14 cellular contexts compared by ENCODE assay signal in the genomic region with DNA sequence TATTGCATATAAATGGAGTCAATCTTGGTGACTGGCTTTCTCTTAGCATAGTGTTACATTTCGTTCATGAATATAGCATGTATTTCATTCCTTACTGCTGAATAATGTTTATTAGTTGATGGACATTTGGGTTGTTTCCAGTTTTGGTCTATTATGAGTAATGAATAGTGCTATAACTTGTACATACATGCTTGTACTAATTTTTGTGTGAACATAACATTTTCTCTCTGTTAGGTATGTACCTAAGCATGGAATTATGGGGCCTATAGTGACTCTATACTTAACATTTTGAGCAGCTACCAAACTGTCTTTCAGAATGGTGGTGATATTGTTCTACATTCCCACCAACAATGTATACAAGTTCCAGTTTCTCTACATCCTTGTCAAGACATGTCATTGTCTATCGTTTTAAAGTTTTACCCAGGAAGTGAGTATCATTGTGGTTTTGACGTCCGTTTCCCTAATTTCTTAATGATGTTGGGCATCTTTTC. TPM values are rescaled to one million over a fixed set of nuclear protein-coding genes. Genes with fewer than 3 reads are reported as not detected.
DNase-seq lines count a peak whose midpoint lies in the region; ATAC-seq and TF ChIP-seq lines count a peak whose summit lies in the region.
"Had no signal": no experiment of that assay in that cellular context is flagged by ENCODE, and none has a peak within 500 bp of the region (broad histone marks: within the 10 kb centered on the region; RNA-seq: fewer than 3 reads in every experiment).

No MANE protein-coding gene starts in this region.

- TF ChIP-seq POLR2A in body of pancreas (IDR thresholded peaks at IDR 0.05), result no peak

- H3K9me3 ChIP-seq in BLaER1 treated with 17β-estradiol and CSF1 and Interleukin-3, amounts not matched to agents 10 nM and 100 nM (replicated peaks in 1 of 11), result no peaks in the 10 kb centered on the region
- H3K9me3 ChIP-seq in body of pancreas, result no peaks in the 10 kb centered on the region
- H3K9me3 ChIP-seq: pancreas had no signal

- BruUV-seq in MCF 10A (replicated peaks; lab: Mats Ljungman, UMichigan), result no TSS peak

- no peak overlapping the region; a peak in 3 of 22 replicates for H3K27ac ChIP-seq in BLaER1 treated with 17β-estradiol and CSF1 and Interleukin-3, amounts not matched to agents 10 nM and 100 nM
- H3K27ac ChIP-seq in body of pancreas, result peak overlapping the region in 1 of 4 donors; percentile 32
- H3K27ac ChIP-seq: HL-60, pancreas had no signal

- peak overlapping the region; percentile 58 for H3K4me3 Mint-ChIP-seq in MCF 10A (ENCODE audit: unreplicated experiment)
- H3K4me3 Mint-ChIP-seq: activated CD4-positive, alpha-beta T cell treated with anti-CD3 and anti-CD28 coated beads, Interleukin-2, amount 10 ng/mL, durations not matched to agents 7 days and 5 days; activated naive CD8-positive, alpha-beta T cell treated with anti-CD3 and anti-CD28 coated beads, Interleukin-2, amount 10 ng/mL, durations not matched to agents 7 days and 5 days had no signal

- peaks cover 11 to 66% (median 21%) of the 10 kb centered on the region in 10 experiments for H3K4me1 ChIP-seq in BLaER1 treated with 17β-estradiol and CSF1 and Interleukin-3, amounts not matched to agents 10 nM and 100 nM
- H3K4me1 ChIP-seq in body of pancreas, result peaks cover 25% of the 10 kb centered on the region

- DNase-seq in NCI-H226, result peak; percentile 55
- DNase-seq in MCF 10A (ENCODE audit: unreplicated experiment), result peak; percentile 87
- peak; percentile 84 for DNase-seq in iris pigment epithelial cell (ENCODE audit: low read depth)
- no peak for DNase-seq in effector CD8-positive, alpha-beta T cell (lab: John Stamatoyannopoulos, UW)
- no peak for DNase-seq in NCI-H1436 treated with DMSO at 0.1 percent for 48 hours (lab: John Stamatoyannopoulos, UW)
- DNase-seq in body of pancreas, result no peak
- DNase-seq in activated effector memory CD4-positive, alpha-beta T cell treated with anti-CD3 and anti-CD28 coated beads, Interleukin-2, amount 50 U/mL, for 16 hours, result no peak
- DNase-seq: activated CD4-positive, alpha-beta T cell treated with anti-CD3 and anti-CD28 coated beads, Interleukin-2, amount 10 ng/mL, durations not matched to agents 7 days and 5 days; activated naive CD8-positive, alpha-beta T cell treated with anti-CD3 and anti-CD28 coated beads, Interleukin-2, amount 10 ng/mL, durations not matched to agents 7 days and 5 days; pancreas; stimulated activated CD4-positive, alpha-beta T cell treated with anti-CD3 and anti-CD28 coated beads, Interleukin-4, amount 100 ng/mL, for 24 hours; substantia nigra had no signal

- ATAC-seq in body of pancreas, result no peak

- H4K20me1 ChIP-seq in BLaER1 treated with 17β-estradiol and CSF1 and Interleukin-3, amounts not matched to agents 10 nM and 100 nM, result peaks cover 95 to 100% (median 98%) of the 10 kb centered on the region in 11 experiments

- no peaks in the 10 kb centered on the region for H3K27me3 Mint-ChIP-seq in MCF 10A (ENCODE audit: insufficient read depth, unreplicated experiment)
- H3K27me3 Mint-ChIP-seq: activated CD4-positive, alpha-beta T cell treated with anti-CD3 and anti-CD28 coated beads, Interleukin-2, amount 10 ng/mL, durations not matched to agents 7 days and 5 days; activated naive CD8-positive, alpha-beta T cell treated with anti-CD3 and anti-CD28 coated beads, Interleukin-2, amount 10 ng/mL, durations not matched to agents 7 days and 5 days had no signal

- CTCF ChIA-PET in MCF 10A (lab: Yijun Ruan, JAX), result interaction anchor here (0.6 kb wide), 1 partner anchor 41 kb away, joined by 3 read pairs; no protein-coding TSS in a partner anchor

- no peak overlapping the region for H3K9ac ChIP-seq in BLaER1 treated with 17β-estradiol and CSF1 and Interleukin-3, amounts not matched to agents 10 nM and 100 nM

- no peaks in the 10 kb centered on the region for H3K9me3 Mint-ChIP-seq in MCF 10A (ENCODE audit: unreplicated experiment)
- H3K9me3 Mint-ChIP-seq: activated CD4-positive, alpha-beta T cell treated with anti-CD3 and anti-CD28 coated beads, Interleukin-2, amount 10 ng/mL, durations not matched to agents 7 days and 5 days; activated naive CD8-positive, alpha-beta T cell treated with anti-CD3 and anti-CD28 coated beads, Interleukin-2, amount 10 ng/mL, durations not matched to agents 7 days and 5 days had no signal

- TF ChIP-seq CTCF in MCF 10A (IDR thresholded peaks at IDR 0.05; ENCODE audit: unreplicated experiment), result no peak
- TF ChIP-seq CTCF in body of pancreas (IDR thresholded peaks at IDR 0.05), result no peak

- H3K4me1 Mint-ChIP-seq in MCF 10A (ENCODE audit: insufficient read depth, unreplicated experiment), result peaks cover 45% of the 10 kb centered on the region

- whole genome bisulfite sequencing in body of pancreas, 2 donors, result 29 to 37% methylated on average over 4 of the region's 4 CpGs

- intact Hi-C loops in MCF 10A (cut with micrococcal nuclease) (no loop called here), body of pancreas (cut with DNase I) (no loop called here)

- no peaks in the 10 kb centered on the region for H3K27me3 ChIP-seq in BLaER1 treated with 17β-estradiol and CSF1 and Interleukin-3, amounts not matched to agents 10 nM and 100 nM
- H3K27me3 ChIP-seq in body of pancreas, result no peaks in the 10 kb centered on the region
- H3K27me3 ChIP-seq: pancreas had no signal

- peaks cover 85% of the 10 kb centered on the region for H3K36me3 Mint-ChIP-seq in MCF 10A (ENCODE audit: insufficient read depth, unreplicated experiment)

- no peak overlapping the region for H3K4me3 ChIP-seq in BLaER1 treated with 17β-estradiol and CSF1 and Interleukin-3, amounts not matched to agents 10 nM and 100 nM
- H3K4me3 ChIP-seq in body of pancreas, result no peak overlapping the region
- H3K4me3 ChIP-seq: pancreas had no signal

- peak overlapping the region; percentile 0 to 80 (median 50); a peak in 19 of 22 replicates for H3K4me2 ChIP-seq in BLaER1 treated with 17β-estradiol and CSF1 and Interleukin-3, amounts not matched to agents 10 nM and 100 nM

- H3K36me3 ChIP-seq in BLaER1 treated with 17β-estradiol and CSF1 and Interleukin-3, amounts not matched to agents 10 nM and 100 nM, result peaks cover 95 to 100% (median 98%) of the 10 kb centered on the region in 11 experiments
- H3K36me3 ChIP-seq in body of pancreas (replicated peaks in 1 of 2; ENCODE audit: insufficient read depth in 1 of 2, low read depth in 2 of 2), result no peaks in the 10 kb centered on the region

- peak overlapping the region; percentile 85 for H3K27ac Mint-ChIP-seq in MCF 10A (ENCODE audit: low read depth, unreplicated experiment)
- H3K27ac Mint-ChIP-seq: activated CD4-positive, alpha-beta T cell treated with anti-CD3 and anti-CD28 coated beads, Interleukin-2, amount 10 ng/mL, durations not matched to agents 7 days and 5 days; activated naive CD8-positive, alpha-beta T cell treated with anti-CD3 and anti-CD28 coated beads, Interleukin-2, amount 10 ng/mL, durations not matched to agents 7 days and 5 days had no signal

- POLR2A ChIA-PET in MCF 10A (lab: Yijun Ruan, JAX), result interaction anchor here (0.6 to 3.6 kb wide), 9 partner anchors 8 to 37 kb away, joined by 3 to 15 read pairs (median 3); a partner anchor contains a TSS

RNA-seq across cellular contexts. Expression of a gene that starts 23.1 kb away (rescaled TPM):
- 272 and 308 TPM in 2 replicates for total RNA-seq in MCF 10A (2022)
- 10 to 100 TPM; 52.7 to 61.6 TPM for total RNA-seq in body of pancreas

Comparison
In these comparisons a context has a peak if more than half of its experiments do, and no peak if none do; other contexts are left out.
1. DNase-seq: peak in NCI-H226 (single experiment), MCF 10A (single experiment) and iris pigment epithelial cell (single experiment); none in effector CD8-positive, alpha-beta T cell (single experiment), NCI-H1436 treated with DMSO at 0.1 percent for 48 hours (single experiment), body of pancreas (0 of 4) and activated effector memory CD4-positive, alpha-beta T cell treated with anti-CD3 and anti-CD28 coated beads, Interleukin-2, amount 50 U/mL, for 16 hours (single experiment).